ENCODE assay signal across 23 cellular contexts in genomic region chr17:74336307-74336706, GRCh38. TPM values are rescaled to one million over a fixed set of nuclear protein-coding genes. Genes with fewer than 3 reads are reported as not detected.
"Had no signal": no experiment of that assay in that cellular context is flagged by ENCODE, and none has a peak within 500 bp of the region (broad histone marks: within the 10 kb centered on the region; RNA-seq: fewer than 3 reads in every experiment).

No MANE protein-coding gene starts in this region.

- H3K4me3 Mint-ChIP-seq: activated B cell treated with CpG ODN at 0.5 μM for 24 hours; activated CD4-positive, alpha-beta memory T cell treated with anti-CD3 and anti-CD28 coated beads, Interleukin-2, amount 10 ng/mL, durations not matched to agents 7 days and 5 days; activated naive CD4-positive, alpha-beta T cell treated with anti-CD3 and anti-CD28 coated beads, Interleukin-2, amount 10 ng/mL, durations not matched to agents 7 days and 5 days; activated naive CD8-positive, alpha-beta T cell treated with anti-CD3 and anti-CD28 coated beads for 36 hours; T-helper 1 cell treated with Interleukin-12 subunit alpha and Interleukin-12 subunit beta and Interleukin-4 antibody, amounts not matched to agents 30 μg/mL and 1 μg/mL, for 36 hours had no signal

- H3K4me1 Mint-ChIP-seq: activated B cell treated with CpG ODN at 0.5 μM for 24 hours; activated naive CD8-positive, alpha-beta T cell treated with anti-CD3 and anti-CD28 coated beads for 36 hours had no signal

- H3K27me3 Mint-ChIP-seq: activated naive CD8-positive, alpha-beta T cell treated with anti-CD3 and anti-CD28 coated beads for 36 hours had no signal

- H3K27ac Mint-ChIP-seq: activated B cell treated with CpG ODN at 0.5 μM for 24 hours; activated CD4-positive, alpha-beta memory T cell treated with anti-CD3 and anti-CD28 coated beads, Interleukin-2, amount 10 ng/mL, durations not matched to agents 7 days and 5 days; activated naive CD4-positive, alpha-beta T cell treated with anti-CD3 and anti-CD28 coated beads, Interleukin-2, amount 10 ng/mL, durations not matched to agents 7 days and 5 days; activated naive CD8-positive, alpha-beta T cell treated with anti-CD3 and anti-CD28 coated beads for 36 hours; activated T-helper 2 cell treated with anti-CD3 and anti-CD28 coated beads, Interferon-gamma antibody, Interleukin-2, Interleukin-4, amounts not matched to agents 10 μg/mL and 5 μg/mL and 100 μg/mL, durations not matched to agents 14 hours and 24 hours and 36 hours; T-helper 1 cell treated with Interleukin-12 subunit alpha and Interleukin-12 subunit beta and Interleukin-4 antibody, amounts not matched to agents 30 μg/mL and 1 μg/mL, for 36 hours had no signal

- H3K36me3 Mint-ChIP-seq: activated naive CD4-positive, alpha-beta T cell treated with anti-CD3 and anti-CD28 coated beads, Interleukin-2, amount 10 ng/mL, durations not matched to agents 7 days and 5 days; activated naive CD8-positive, alpha-beta T cell treated with anti-CD3 and anti-CD28 coated beads for 36 hours had no signal

- DNase-seq: activated B cell treated with CpG ODN at 0.5 μM for 24 hours; activated CD4-positive, alpha-beta memory T cell treated with anti-CD3 and anti-CD28 coated beads, Interleukin-2, amount 10 ng/mL, durations not matched to agents 7 days and 5 days; activated CD4-positive, alpha-beta T cell treated with anti-CD3 and anti-CD28 coated beads for 1 hour; activated CD4-positive, alpha-beta T cell treated with anti-CD3 and anti-CD28 coated beads, Interleukin-2, amount 50 U/mL, for 1 hour; activated gamma-delta T cell treated with Interleukin-2 at 50 U/mL for 16 hours; activated naive CD4-positive, alpha-beta T cell treated with anti-CD3 and anti-CD28 coated beads, Interleukin-2, amount 10 ng/mL, durations not matched to agents 7 days and 5 days; activated naive CD8-positive, alpha-beta T cell treated with anti-CD3 and anti-CD28 coated beads for 36 hours; activated T-cell treated with anti-CD3 and anti-CD28 coated beads for 4 hours; activated T-cell treated with anti-CD3 and anti-CD28 coated beads, Interleukin-2, amount 50 U/mL, for 48 hours; central memory CD4-positive, alpha-beta T cell; IMR-90; Kasumi-1; KBM-7; NCI-H1417; NCI-H510A treated with DMSO at 0.1 percent for 48 hours; NCI-H748 treated with DMSO at 0.1 percent for 48 hours; PC-3; T-helper 9 cell had no signal

- H3K9me3 Mint-ChIP-seq: activated B cell treated with CpG ODN at 0.5 μM for 24 hours; activated CD4-positive, alpha-beta memory T cell treated with anti-CD3 and anti-CD28 coated beads, Interleukin-2, amount 10 ng/mL, durations not matched to agents 7 days and 5 days; activated naive CD4-positive, alpha-beta T cell treated with anti-CD3 and anti-CD28 coated beads, Interleukin-2, amount 10 ng/mL, durations not matched to agents 7 days and 5 days; activated naive CD8-positive, alpha-beta T cell treated with anti-CD3 and anti-CD28 coated beads for 36 hours; activated T-helper 2 cell treated with anti-CD3 and anti-CD28 coated beads, Interferon-gamma antibody, Interleukin-2, Interleukin-4, amounts not matched to agents 10 μg/mL and 5 μg/mL and 100 μg/mL, durations not matched to agents 14 hours and 24 hours and 36 hours; T-helper 1 cell treated with Interleukin-12 subunit alpha and Interleukin-12 subunit beta and Interleukin-4 antibody, amounts not matched to agents 30 μg/mL and 1 μg/mL, for 36 hours had no signal

- ATAC-seq: PC-3 had no signal

RNA-seq across cellular contexts. Expression of gene KIF19, which starts 10.3 kb away (rescaled TPM):
- total RNA-seq: activated B cell treated with CpG ODN at 0.5 μM for 24 hours, IMR-90, M059J, PC-3 had no signal
- polyA plus RNA-seq: IMR-90 had no signal

RNA-seq across cellular contexts. Expression of gene BTBD17, which starts 25.4 kb away (rescaled TPM):
- total RNA-seq: activated B cell treated with CpG ODN at 0.5 μM for 24 hours; activated CD8-positive, alpha-beta memory T cell treated with anti-CD3 and anti-CD28 coated beads for 36 hours; activated naive CD8-positive, alpha-beta T cell treated with anti-CD3 and anti-CD28 coated beads for 36 hours; activated T-helper 2 cell treated with anti-CD3 and anti-CD28 coated beads, Interferon-gamma antibody, Interleukin-2, Interleukin-4, amounts not matched to agents 10 μg/mL and 5 μg/mL and 100 μg/mL, durations not matched to agents 14 hours and 24 hours and 36 hours; IMR-90; M059J; PC-3; SK-MEL-5 had no signal
- polyA plus RNA-seq: IMR-90 had no signal

RNA-seq across cellular contexts. Expression of gene GPR142, which starts 31.0 kb away (rescaled TPM):
- total RNA-seq: activated B cell treated with CpG ODN at 0.5 μM for 24 hours; activated CD8-positive, alpha-beta memory T cell treated with anti-CD3 and anti-CD28 coated beads for 36 hours; activated naive CD8-positive, alpha-beta T cell treated with anti-CD3 and anti-CD28 coated beads for 36 hours; activated T-helper 2 cell treated with anti-CD3 and anti-CD28 coated beads, Interferon-gamma antibody, Interleukin-2, Interleukin-4, amounts not matched to agents 10 μg/mL and 5 μg/mL and 100 μg/mL, durations not matched to agents 14 hours and 24 hours and 36 hours; IMR-90; M059J; PC-3; SK-MEL-5 had no signal
- polyA plus RNA-seq: IMR-90 had no signal
